18 cellular contexts compared by ENCODE assay signal in genomic region chr19:14325863-14326262, GRCh38. TPM values are rescaled to one million over a fixed set of nuclear protein-coding genes. Genes with fewer than 3 reads are reported as not detected.
DNase-seq lines count a peak whose midpoint lies in the region; ATAC-seq and TF ChIP-seq lines count a peak whose summit lies in the region.
"Had no signal": no experiment of that assay in that cellular context is flagged by ENCODE, and none has a peak within 500 bp of the region (broad histone marks: within the 10 kb centered on the region; RNA-seq: fewer than 3 reads in every experiment).

No MANE protein-coding gene starts in this region.

- in situ Hi-C loops in Caki2 (cut with HindIII; ENCODE audit: low pct_unique_long_range_greater_than_20kb, low sequenced_read_pairs): no loop called here

- H3K9me3 ChIP-seq in CD4-positive, alpha-beta T cell (ENCODE audit: control insufficient read depth, low read length): no peaks in the 10 kb centered on the region
- H3K9me3 ChIP-seq: BLaER1 treated with 17β-estradiol and CSF1 and Interleukin-3, amounts not matched to agents 10 nM and 100 nM; HAP-1 had no signal

- TF ChIP-seq RAD21 in Ishikawa (IDR thresholded peaks at IDR 0.05; ENCODE audit: low read depth): peak; percentile 7; the same call in 1 of the 2 replicates

- no peak for TF ChIP-seq CTCF in CD4-positive, alpha-beta T cell (IDR thresholded peaks at IDR 0.05)

- no peaks in the 10 kb centered on the region for H3K27me3 ChIP-seq in CD4-positive, alpha-beta T cell (ENCODE audit: control insufficient read depth, insufficient read depth, low read length)

- H3K27ac Mint-ChIP-seq in CD4-positive, alpha-beta T cell: no peak overlapping the region
- no peak overlapping the region for H3K27ac Mint-ChIP-seq in activated CD8-positive, alpha-beta T cell treated with anti-CD3 and anti-CD28 coated beads, Interleukin-2, amount 10 ng/mL, durations not matched to agents 7 days and 5 days

- peak; percentile 53; the same call in 1 of the 2 replicates for TF ChIP-seq EP300 in Ishikawa (IDR thresholded peaks at IDR 0.05; ENCODE audit: borderline replicate concordance)

- H3K9me3 Mint-ChIP-seq in CD4-positive, alpha-beta T cell: no peaks in the 10 kb centered on the region
- H3K9me3 Mint-ChIP-seq in activated CD8-positive, alpha-beta T cell treated with anti-CD3 and anti-CD28 coated beads, Interleukin-2, amount 10 ng/mL, durations not matched to agents 7 days and 5 days (ENCODE audit: insufficient read depth): no peaks in the 10 kb centered on the region
- H3K9me3 Mint-ChIP-seq: CD8-positive, alpha-beta memory T cell had no signal

- DNase-seq in Caki2 (ENCODE audit: low read depth) (peak; percentile 69), dermis blood vessel endothelial cell (peak; percentile 9), left kidney (ENCODE audit: low read depth, low spot score) (peak; percentile 26)
- no peak for DNase-seq in CD4-positive, alpha-beta T cell
- DNase-seq in activated CD8-positive, alpha-beta T cell treated with anti-CD3 and anti-CD28 coated beads, Interleukin-2, amount 10 ng/mL, durations not matched to agents 7 days and 5 days: no peak
- DNase-seq: CD8-positive, alpha-beta memory T cell; DMS53; NCI-H1694; NCI-H2081; NCI-H2171; NCI-H524 treated with DMSO at 0.1 percent for 48 hours; OCI-M1; Right ventricle myocardium superior had no signal

- ATAC-seq in HG02970 (IDR thresholded peaks at IDR 0.05; ENCODE audit: low FRiP score, unreplicated experiment): no peak
- no peak for ATAC-seq in CD4-positive, alpha-beta T cell (ENCODE audit: poor library complexity)
- no peak for ATAC-seq in activated CD8-positive, alpha-beta T cell treated with anti-CD3 and anti-CD28 coated beads, Interleukin-2, amount 10 ng/mL, durations not matched to agents 7 days and 5 days

- no peaks in the 10 kb centered on the region for H3K36me3 Mint-ChIP-seq in CD4-positive, alpha-beta T cell (ENCODE audit: low read depth)
- H3K36me3 Mint-ChIP-seq in activated CD8-positive, alpha-beta T cell treated with anti-CD3 and anti-CD28 coated beads, Interleukin-2, amount 10 ng/mL, durations not matched to agents 7 days and 5 days (ENCODE audit: low read depth): no peaks in the 10 kb centered on the region

- H3K4me3 Mint-ChIP-seq in CD4-positive, alpha-beta T cell: no peak overlapping the region
- no peak overlapping the region for H3K4me3 Mint-ChIP-seq in activated CD8-positive, alpha-beta T cell treated with anti-CD3 and anti-CD28 coated beads, Interleukin-2, amount 10 ng/mL, durations not matched to agents 7 days and 5 days
- H3K4me3 Mint-ChIP-seq: CD8-positive, alpha-beta memory T cell had no signal

- intact Hi-C loops in CD4-positive, alpha-beta T cell (cut with DNase I, micrococcal nuclease): no loop called here

- CTCF ChIA-PET in CD4-positive, alpha-beta T cell (lab: Charles Lee): no interaction called here
- CTCF ChIA-PET in activated CD8-positive, alpha-beta T cell treated with anti-CD3 and anti-CD28 coated beads, Interleukin-2, amount 10 ng/mL, durations not matched to agents 7 days and 5 days (lab: Charles Lee): no interaction called here

- POLR2A ChIA-PET in CD4-positive, alpha-beta T cell (lab: Charles Lee): no interaction called here
- POLR2A ChIA-PET in activated CD8-positive, alpha-beta T cell treated with anti-CD3 and anti-CD28 coated beads, Interleukin-2, amount 10 ng/mL, durations not matched to agents 7 days and 5 days (lab: Charles Lee): no interaction called here

- H3K4me1 Mint-ChIP-seq in CD4-positive, alpha-beta T cell (ENCODE audit: low read depth): no peaks in the 10 kb centered on the region
- no peaks in the 10 kb centered on the region for H3K4me1 Mint-ChIP-seq in activated CD8-positive, alpha-beta T cell treated with anti-CD3 and anti-CD28 coated beads, Interleukin-2, amount 10 ng/mL, durations not matched to agents 7 days and 5 days (ENCODE audit: low read depth)
- H3K4me1 Mint-ChIP-seq: CD8-positive, alpha-beta memory T cell had no signal

- H3K27me3 Mint-ChIP-seq in CD4-positive, alpha-beta T cell: no peaks in the 10 kb centered on the region
- H3K27me3 Mint-ChIP-seq in activated CD8-positive, alpha-beta T cell treated with anti-CD3 and anti-CD28 coated beads, Interleukin-2, amount 10 ng/mL, durations not matched to agents 7 days and 5 days (ENCODE audit: low read depth): no peaks in the 10 kb centered on the region

- no peak overlapping the region for H3K27ac ChIP-seq in CD4-positive, alpha-beta T cell (ENCODE audit: low read depth, low read length)
- H3K27ac ChIP-seq: BLaER1 treated with 17β-estradiol and CSF1 and Interleukin-3, amounts not matched to agents 10 nM and 100 nM; KMS-11 had no signal

TF ChIP-seq in Ishikawa, 13 proteins besides CTCF, POLR2A, EP300 and RAD21:
- peak; percentile 63; the same call in 1 of the 2 replicates for TF ChIP-seq TCF12 (IDR thresholded peaks at IDR 0.05; ENCODE audit: low read depth)
- TF ChIP-seq FOXM1 (IDR thresholded peaks at IDR 0.05; ENCODE audit: borderline replicate concordance, low read depth): peak; percentile 45; the same call in 1 of the 2 replicates
- no peak for TF ChIP-seq USF1 (IDR thresholded peaks at IDR 0.05)
- TF ChIP-seq TEAD4 (IDR thresholded peaks at IDR 0.05): peak; percentile 79
- TF ChIP-seq TAF1 (IDR thresholded peaks at IDR 0.05; ENCODE audit: low read depth): no peak

RNA-seq across cellular contexts. Expression of gene ADGRE5, which starts 55.4 kb away (rescaled TPM):
- 80.1 and 111 TPM in 2 replicates for total RNA-seq in Caki2 (2014; rRNA removed; shearing (Covaris generic); ENCODE audit: low replicate concordance)
- 5.3 and 12.7 TPM in 2 replicates for total RNA-seq in dermis blood vessel endothelial cell
- total RNA-seq in CD4-positive, alpha-beta T cell: 100 to 1,000 TPM; 745 to 751 TPM
- 100 to 1,000 TPM; 290 to 302 TPM for total RNA-seq in activated CD8-positive, alpha-beta T cell treated with anti-CD3 and anti-CD28 coated beads, Interleukin-2, amount 10 ng/mL, durations not matched to agents 7 days and 5 days

Comparison
In these comparisons a context has a peak if more than half of its experiments do, and no peak if none do; other contexts are left out.
1. DNase-seq: peak in Caki2 (single experiment), dermis blood vessel endothelial cell (single experiment) and left kidney (single experiment); none in CD4-positive, alpha-beta T cell (0 of 10) and activated CD8-positive, alpha-beta T cell treated with anti-CD3 and anti-CD28 coated beads, Interleukin-2, amount 10 ng/mL, durations not matched to agents 7 days and 5 days (single experiment).